ENCODE assay signal across 25 cellular contexts in genomic region chr2:58056201-58056916, GRCh38. TPM values are rescaled to one million over a fixed set of nuclear protein-coding genes. Genes with fewer than 3 reads are reported as not detected.
DNase-seq lines count a peak whose midpoint lies in the region; ATAC-seq, FAIRE-seq and TF ChIP-seq lines count a peak whose summit lies in the region.
"Had no signal": no experiment of that assay in that cellular context is flagged by ENCODE, and none has a peak within 500 bp of the region (broad histone marks: within the 10 kb centered on the region; RNA-seq: fewer than 3 reads in every experiment).

No MANE protein-coding gene starts in this region.

- H3K27me3 Mint-ChIP-seq in brain (peaks cover 6% of the 10 kb centered on the region), nephron progenitor cell (ENCODE audit: low read depth, poor library complexity) (no peaks in the 10 kb centered on the region), CD14-positive monocyte (ENCODE audit: low read depth in 3 of 3) (no peaks in the 10 kb centered on the region)
- H3K27me3 Mint-ChIP-seq: activated naive CD8-positive, alpha-beta T cell had no signal

- H3K27ac ChIP-seq in A549: no peak overlapping the region
- H3K27ac ChIP-seq: colonic mucosa, KMS-11, thoracic aorta had no signal

- 89% methylated on average over 9 of the region's 9 CpGs for WGBS in A549 (ENCODE audit: missing lambda C conversion rate)

- H3K4me1 Mint-ChIP-seq in brain (peaks cover 31% of the 10 kb centered on the region), nephron progenitor cell (peaks cover 5% of the 10 kb centered on the region), CD14-positive monocyte (peaks cover 19% of the 10 kb centered on the region)

- H3K4me3 Mint-ChIP-seq in brain (peak overlapping the region in 2 of 5 experiments; percentile 60 to 62), nephron progenitor cell (no peak overlapping the region), CD14-positive monocyte (no peak overlapping the region)
- H3K4me3 Mint-ChIP-seq: activated naive CD8-positive, alpha-beta T cell; CD8-positive, alpha-beta T cell had no signal

- no peaks in the 10 kb centered on the region for H3K36me3 Mint-ChIP-seq in brain
- H3K36me3 Mint-ChIP-seq in nephron progenitor cell (ENCODE audit: low read depth): no peaks in the 10 kb centered on the region
- peaks cover 43 to 48% of the 10 kb centered on the region in 2 donors for H3K36me3 Mint-ChIP-seq in CD14-positive monocyte

- H3K9me3 ChIP-seq in A549: no peaks in the 10 kb centered on the region
- H3K9me3 ChIP-seq: colonic mucosa, thoracic aorta had no signal

- H3K4me1 ChIP-seq in A549: peaks cover 6% of the 10 kb centered on the region; the same call in 2 of the 3 replicates
- H3K4me1 ChIP-seq: colonic mucosa had no signal

- H3K9me3 Mint-ChIP-seq in brain (peaks cover 0 to 4% (median 0%) of the 10 kb centered on the region in 5 experiments), nephron progenitor cell (no peaks in the 10 kb centered on the region), CD14-positive monocyte (no peaks in the 10 kb centered on the region)
- H3K9me3 Mint-ChIP-seq: CD8-positive, alpha-beta T cell had no signal

- H3K4me2 ChIP-seq in A549: no peak overlapping the region

- ATAC-seq in A549: no peak
- no peak for ATAC-seq in GM19467 (IDR thresholded peaks at IDR 0.05; ENCODE audit: unreplicated experiment)
- ATAC-seq in HG02759 (IDR thresholded peaks at IDR 0.05; ENCODE audit: unreplicated experiment): no peak
- ATAC-seq: CD8-positive, alpha-beta T cell; HCT116; sciatic nerve had no signal

- TF ChIP-seq POLR2A in A549 (IDR thresholded peaks at IDR 0.05; ENCODE audit: low read length): no peak

- POLR2A ChIA-PET in A549 (lab: Yijun Ruan, JAX): no interaction called here

- H3K27ac Mint-ChIP-seq in brain (peak overlapping the region in 4 of 5 experiments; percentile 0 to 92 (median 50)), nephron progenitor cell (peak overlapping the region; percentile 8), CD14-positive monocyte (peak overlapping the region in 1 of 7 donors; percentile 21)
- H3K27ac Mint-ChIP-seq: activated naive CD8-positive, alpha-beta T cell; CD8-positive, alpha-beta T cell had no signal

- TF ChIP-seq CTCF in A549 (IDR thresholded peaks at IDR 0.05): no peak
- TF ChIP-seq CTCF in brain (conservative IDR thresholded peaks at IDR 0.05): no peak
- TF ChIP-seq CTCF in nephron progenitor cell (IDR thresholded peaks at IDR 0.05): no peak
- TF ChIP-seq CTCF in CD14-positive monocyte (IDR thresholded peaks at IDR 0.05): no peak

- DNase-seq in A549 (ENCODE audit: low read depth in 1 of 2, low spot score in 1 of 2): no peak
- DNase-seq in MV-4-11 (lab: John Stamatoyannopoulos, UW): peak; percentile 30
- no peak for DNase-seq in nephron progenitor cell
- no peak for DNase-seq in CD14-positive monocyte (ENCODE audit: low spot score)
- no peak for DNase-seq in COR-L47 (lab: John Stamatoyannopoulos, UW)
- DNase-seq: activated CD4-positive, alpha-beta T cell treated with anti-CD3 and anti-CD28 coated beads, Interleukin-2, amount 50 U/mL, for 48 hours; anterior cingulate cortex; CD8-positive, alpha-beta T cell; colonic mucosa; effector memory CD4-positive, alpha-beta T cell; mesenchymal stem cell; NCI-H2171; NCI-H524; NK-92 treated with Interleukin-12 subunit alpha and Interleukin-12 subunit beta, amount 100 ng/mL, for 24 hours; posterior cingulate gyrus; stimulated activated CD4-positive, alpha-beta T cell treated with anti-CD3 and anti-CD28 coated beads, Interleukin-15, amount 100 ng/mL, for 24 hours; stimulated activated naive CD4-positive, alpha-beta T cell had no signal

- CTCF ChIA-PET in A549 (lab: Yijun Ruan, JAX): no interaction called here

- TF ChIP-seq RAD21 in A549 (conservative IDR thresholded peaks at IDR 0.05 in 1 of 2, IDR thresholded peaks at IDR 0.05 in 1 of 2): no peak

- intact Hi-C loops in CD14-positive monocyte (cut with micrococcal nuclease): no loop called here

- no peak overlapping the region for H3K4me3 ChIP-seq in A549
- H3K4me3 ChIP-seq: colonic mucosa, thoracic aorta had no signal

- FAIRE-seq in A549 (lab: Jason Lieb, UNC): peak; percentile 61

- TF ChIP-seq EP300 in A549 (IDR thresholded peaks at IDR 0.05): no peak

TF ChIP-seq in A549, 52 proteins besides CTCF, POLR2A, EP300 and RAD21:
- no peak for TF ChIP-seq MAZ (IDR thresholded peaks at IDR 0.05; ENCODE audit: borderline replicate concordance, low read depth, low read length)
- no peak for TF ChIP-seq BHLHE40 (IDR thresholded peaks at IDR 0.05; ENCODE audit: low read depth, low read length)

RNA-seq across cellular contexts. Expression of gene VRK2, which starts 9.8 kb away (rescaled TPM):
- 66.2 and 80.9 TPM in 2 replicates for polyA plus RNA-seq in A549 (2011; rRNA removed)
- 17.4 and 18.0 TPM in 2 replicates for polyA plus RNA-seq in A549 (2012; cell fraction: cytosol; rRNA removed)
- 5.3 and 7.7 TPM in 2 replicates for polyA plus RNA-seq in A549 (2012; cell fraction: nucleus; rRNA removed)
- polyA plus RNA-seq in A549 (2017; fragmentation: RNase III; extraction: RNeasy Plus Mini Kit Qiagen cat#74134 plus additional on column Dnase treatment): 19.4 to 30.4 TPM (median 24.2 TPM) in 3 replicates
- polyA minus RNA-seq in A549 (2011; rRNA and poly(A)+ RNA removed): 22.8 and 30.4 TPM in 2 replicates
- 2.2 TPM for polyA plus RNA-seq in brain (ENCODE audit: insufficient read depth, low read depth, low replicate concordance)
- polyA plus RNA-seq in CD14-positive monocyte: 10 to 100 TPM; 21.4 to 31.6 TPM
